34 cellular contexts compared by ENCODE assay signal in the genomic region with DNA sequence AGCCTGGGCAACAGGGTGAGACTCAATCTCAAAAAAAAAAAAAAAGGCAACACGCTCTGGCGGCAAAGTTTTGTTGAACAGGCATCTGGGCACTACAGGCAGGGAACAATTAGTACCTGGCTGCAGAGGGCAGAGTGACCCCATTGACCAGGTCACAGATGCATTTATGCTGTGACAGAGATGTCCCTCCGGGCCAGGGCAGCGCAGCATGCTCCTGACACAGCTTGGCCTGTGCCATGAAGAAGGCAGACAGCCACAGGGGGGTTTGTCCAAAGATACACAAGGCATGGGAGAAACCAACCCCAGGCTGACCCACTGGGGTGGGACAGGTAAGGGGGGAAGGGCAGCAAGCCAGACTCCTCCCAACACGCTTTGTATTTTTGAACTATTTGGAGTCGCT. TPM values are rescaled to one million over a fixed set of nuclear protein-coding genes. Genes with fewer than 3 reads are reported as not detected.
"Had no signal": no experiment of that assay in that cellular context is flagged by ENCODE, and none has a peak within 500 bp of the region (broad histone marks: within the 10 kb centered on the region; RNA-seq: fewer than 3 reads in every experiment).

No MANE protein-coding gene starts in this region.

- H3K27me3 Mint-ChIP-seq: stimulated activated naive CD8-positive, alpha-beta T cell treated with anti-CD3 and anti-CD28 coated beads, Interleukin-15, Interleukin-2, amounts not matched to agents 100 ng/mL and 50 ng/mL, for 24 hours had no signal

- H3K9me3 ChIP-seq: colonic mucosa, esophagus muscularis mucosa, gastroesophageal sphincter, heart left ventricle, prostate gland, right atrium auricular region, thoracic aorta, tibial nerve, upper lobe of right lung, uterus had no signal

- H3K4me3 Mint-ChIP-seq: naive thymus-derived CD4-positive, alpha-beta T cell; stimulated activated effector memory CD8-positive, alpha-beta T cell treated with anti-CD3 and anti-CD28 coated beads, Interleukin-12 subunit alpha, Interleukin-12 subunit beta, amount 100 ng/mL, for 72 hours; stimulated activated naive CD8-positive, alpha-beta T cell treated with anti-CD3 and anti-CD28 coated beads, Interleukin-15, Interleukin-2, amounts not matched to agents 100 ng/mL and 50 ng/mL, for 24 hours had no signal

- H3K9me3 Mint-ChIP-seq: naive thymus-derived CD4-positive, alpha-beta T cell; stimulated activated effector memory CD8-positive, alpha-beta T cell treated with anti-CD3 and anti-CD28 coated beads, Interleukin-12 subunit alpha, Interleukin-12 subunit beta, amount 100 ng/mL, for 72 hours; stimulated activated naive CD8-positive, alpha-beta T cell treated with anti-CD3 and anti-CD28 coated beads, Interleukin-15, Interleukin-2, amounts not matched to agents 100 ng/mL and 50 ng/mL, for 24 hours had no signal

- H2AFZ ChIP-seq: hepatocyte had no signal

- DNase-seq: central memory CD4-positive, alpha-beta T cell; colonic mucosa; dermis blood vessel endothelial cell; effector memory CD4-positive, alpha-beta T cell; foreskin keratinocyte; heart left ventricle; kidney glomerular epithelial cell; left colon; mesendoderm; midbrain; naive thymus-derived CD4-positive, alpha-beta T cell; stimulated activated CD4-positive, alpha-beta T cell treated with anti-CD3 and anti-CD28 coated beads, Interleukin-2, amount 100 ng/mL, for 24 hours; stimulated activated CD4-positive, alpha-beta T cell treated with anti-CD3 and anti-CD28 coated beads, Interleukin-4, amount 100 ng/mL, for 24 hours; upper lobe of right lung; uterus had no signal

- H3K4me1 ChIP-seq: colonic mucosa, esophagus muscularis mucosa, foreskin keratinocyte, gastroesophageal sphincter, heart left ventricle, prostate gland, right atrium auricular region, tibial nerve, upper lobe of right lung, uterus had no signal

- H3K27ac Mint-ChIP-seq: stimulated activated effector memory CD8-positive, alpha-beta T cell treated with anti-CD3 and anti-CD28 coated beads, Interleukin-12 subunit alpha, Interleukin-12 subunit beta, amount 100 ng/mL, for 72 hours; stimulated activated naive CD8-positive, alpha-beta T cell treated with anti-CD3 and anti-CD28 coated beads, Interleukin-15, Interleukin-2, amounts not matched to agents 100 ng/mL and 50 ng/mL, for 24 hours had no signal

- H3K4me2 ChIP-seq: hepatocyte, smooth muscle cell had no signal

- H3K36me3 ChIP-seq: colonic mucosa, esophagus muscularis mucosa, gastroesophageal sphincter, heart left ventricle, prostate gland, right atrium auricular region, thoracic aorta, upper lobe of right lung, uterus had no signal

- H3K4me1 Mint-ChIP-seq: stimulated activated effector memory CD8-positive, alpha-beta T cell treated with anti-CD3 and anti-CD28 coated beads, Interleukin-12 subunit alpha, Interleukin-12 subunit beta, amount 100 ng/mL, for 72 hours had no signal

- H3K4me3 ChIP-seq: colonic mucosa, esophagus muscularis mucosa, gastroesophageal sphincter, heart left ventricle, hepatocyte, prostate gland, right atrium auricular region, smooth muscle cell, thoracic aorta, tibial nerve, upper lobe of right lung, uterus had no signal

- H3K27me3 ChIP-seq: colonic mucosa, foreskin keratinocyte, hepatocyte, right atrium auricular region, upper lobe of right lung, uterus had no signal

- H3K27ac ChIP-seq: colonic mucosa, esophagus muscularis mucosa, foreskin keratinocyte, gastroesophageal sphincter, heart left ventricle, hepatocyte, prostate gland, right atrium auricular region, thoracic aorta, tibial nerve, upper lobe of right lung, uterus had no signal

- H3K36me3 Mint-ChIP-seq: stimulated activated effector memory CD8-positive, alpha-beta T cell treated with anti-CD3 and anti-CD28 coated beads, Interleukin-12 subunit alpha, Interleukin-12 subunit beta, amount 100 ng/mL, for 72 hours had no signal

- ATAC-seq: foreskin keratinocyte; gastroesophageal sphincter; heart left ventricle; left colon; naive thymus-derived CD4-positive, alpha-beta T cell; sciatic nerve; stimulated activated effector memory CD8-positive, alpha-beta T cell treated with anti-CD3 and anti-CD28 coated beads, Interleukin-12 subunit alpha, Interleukin-12 subunit beta, amount 100 ng/mL, for 72 hours; upper lobe of right lung had no signal

RNA-seq across cellular contexts. Expression of a gene that starts 42.6 kb away (rescaled TPM):
- total RNA-seq: chondrocyte, colonic mucosa, dermis blood vessel endothelial cell, endothelial cell of umbilical vein, epithelial cell of proximal tubule, esophagus muscularis mucosa, fibroblast of lung, foreskin keratinocyte, gastroesophageal sphincter, heart left ventricle, hepatocyte, left colon, liver, lung microvascular endothelial cell, osteoblast, prostate gland, right atrium auricular region, sciatic nerve, smooth muscle cell, thoracic aorta, tibial nerve, upper lobe of right lung had no signal
- polyA plus RNA-seq: endothelial cell of umbilical vein; fibroblast of lung; foreskin keratinocyte; heart left ventricle; hepatocyte; liver; naive thymus-derived CD4-positive, alpha-beta T cell; neural cell; smooth muscle cell had no signal

RNA-seq across cellular contexts. Expression of a gene that starts 53.6 kb away (rescaled TPM):
- total RNA-seq: chondrocyte; colonic mucosa; dermis blood vessel endothelial cell; endothelial cell of umbilical vein; epithelial cell of proximal tubule; esophagus muscularis mucosa; fibroblast of lung; foreskin keratinocyte; gastroesophageal sphincter; heart left ventricle; hepatocyte; left colon; liver; lung microvascular endothelial cell; naive thymus-derived CD4-positive, alpha-beta T cell; osteoblast; prostate gland; right atrium auricular region; sciatic nerve; smooth muscle cell; thoracic aorta; tibial nerve; upper lobe of right lung; uterus had no signal
- polyA plus RNA-seq: endothelial cell of umbilical vein; fibroblast of lung; foreskin keratinocyte; heart left ventricle; hepatocyte; liver; naive thymus-derived CD4-positive, alpha-beta T cell; neural cell; smooth muscle cell had no signal
